ENCODE assay signal across 12 cellular contexts in the genomic region with DNA sequence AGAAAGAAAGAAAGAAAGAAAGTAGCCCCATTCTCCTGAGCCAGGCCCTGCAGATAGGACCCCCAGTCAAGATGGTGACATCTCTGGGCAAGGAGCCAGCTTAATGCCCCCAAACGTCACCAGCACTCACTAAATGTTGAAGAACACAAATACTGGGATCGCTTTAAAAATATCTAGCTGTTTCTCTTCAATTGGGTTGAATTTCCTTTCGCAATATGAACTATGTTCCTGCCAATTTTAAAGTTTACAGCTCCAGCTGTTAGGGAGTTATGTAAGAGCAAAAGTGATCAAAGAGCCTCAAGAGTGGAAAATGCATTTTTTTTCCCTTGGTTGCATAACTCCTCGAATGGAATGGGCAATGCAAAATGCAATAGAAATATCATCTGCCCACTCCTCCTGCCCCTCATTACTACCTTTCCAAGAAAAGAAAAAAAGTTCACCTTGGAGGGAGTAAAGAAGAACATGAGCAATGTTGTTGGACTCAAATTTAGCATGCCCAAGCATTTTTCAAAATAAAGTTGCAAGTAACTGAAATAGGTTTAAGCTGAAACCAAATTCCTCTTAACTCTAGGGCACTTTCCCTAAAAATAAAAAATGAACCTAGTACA.
A peak's percentile ranks its signal among the peaks of the same experiment; 100 is the strongest.
DNase-seq lines count a peak whose midpoint lies in the region; ATAC-seq and TF ChIP-seq lines count a peak whose summit lies in the region.
"Had no signal": no experiment of that assay in that cellular context is flagged by ENCODE, and none has a peak within 500 bp of the region (broad histone marks: within the 10 kb centered on the region; RNA-seq: fewer than 3 reads in every experiment).

No MANE protein-coding gene starts in this region.

- peak; percentile 75 to 90 for ATAC-seq in left cardiac atrium
- no peak for ATAC-seq in GM18520 (IDR thresholded peaks at IDR 0.05; ENCODE audit: unreplicated experiment)
- ATAC-seq: activated CD4-positive, CD25-positive, alpha-beta regulatory T cell treated with anti-CD3 and anti-CD28 coated beads, Interleukin-2, amount 50 U/mL, for 24 hours had no signal

- H3K36me3 ChIP-seq in osteoblast (ENCODE audit: insufficient read depth, low read length) = no peaks in the 10 kb centered on the region

- H3K4me1 Mint-ChIP-seq in osteocyte (ENCODE audit: unreplicated experiment) = peaks cover 10% of the 10 kb centered on the region

- no peak overlapping the region for H2AFZ ChIP-seq in osteoblast (ENCODE audit: low read length)

- no peak overlapping the region for H3K4me2 ChIP-seq in osteoblast (ENCODE audit: insufficient read depth, low read length)

- H3K9me3 ChIP-seq in osteoblast (ENCODE audit: low read depth, low read length) = no peaks in the 10 kb centered on the region

- no peaks in the 10 kb centered on the region for H3K79me2 ChIP-seq in osteoblast (ENCODE audit: insufficient read depth, low read length)

- H3K4me3 ChIP-seq in skeletal muscle cell (ENCODE audit: low read depth, low read length) (no peak overlapping the region), osteoblast (ENCODE audit: insufficient read depth, low read length) (no peak overlapping the region)

- H3K36me3 Mint-ChIP-seq in osteocyte (ENCODE audit: unreplicated experiment) = no peaks in the 10 kb centered on the region
- H3K36me3 Mint-ChIP-seq: CD14-positive monocyte had no signal

- H3K27ac Mint-ChIP-seq in osteocyte (ENCODE audit: unreplicated experiment) = no peak overlapping the region

- H3K4me1 ChIP-seq in osteoblast (ENCODE audit: insufficient read depth, low read length) = no peaks in the 10 kb centered on the region

- no peaks in the 10 kb centered on the region for H3K27me3 Mint-ChIP-seq in osteocyte (ENCODE audit: unreplicated experiment)

- TF ChIP-seq CTCF in osteocyte (IDR thresholded peaks at IDR 0.05) = no peak
- no peak for TF ChIP-seq CTCF in osteoblast (IDR thresholded peaks at IDR 0.05; ENCODE audit: extremely low read depth, low read depth, low read length)

- H3K4me3 Mint-ChIP-seq in osteocyte (ENCODE audit: unreplicated experiment) = no peak overlapping the region
- H3K4me3 Mint-ChIP-seq: CD14-positive monocyte had no signal

- no peaks in the 10 kb centered on the region for H3K9me3 Mint-ChIP-seq in osteocyte (ENCODE audit: unreplicated experiment)

- H4K20me1 ChIP-seq in osteoblast (ENCODE audit: insufficient read depth, low read length) = no peaks in the 10 kb centered on the region

- H3K27me3 ChIP-seq in osteoblast (ENCODE audit: insufficient read depth, low read length) = no peaks in the 10 kb centered on the region

- no peak overlapping the region for H3K27ac ChIP-seq in osteoblast (ENCODE audit: low read depth, low read length)

- DNase-seq in CD1c-positive myeloid dendritic cell (ENCODE audit: extremely low spot score) = peak; percentile 14
- peak; percentile 6 for DNase-seq in amniotic epithelial cell (ENCODE audit: low read depth)
- no peak for DNase-seq in left cardiac atrium
- DNase-seq in skeletal muscle cell (ENCODE audit: low read depth) = peak; percentile 66
- no peak for DNase-seq in cerebellum (ENCODE audit: low spot score)
- DNase-seq in osteocyte (ENCODE audit: extremely low spot score, unreplicated experiment) = no peak
- DNase-seq in osteoblast (ENCODE audit: insufficient read length, low spot score, missing footprints) = no peak
- DNase-seq: NCI-H2081, RPMI8226 had no signal

- intact Hi-C loops in left cardiac atrium (cut with DNase I) = no loop called here

Comparison
In these comparisons a context has a peak if more than half of its experiments do, and no peak if none do; other contexts are left out.
1. DNase-seq: peak in CD1c-positive myeloid dendritic cell (single experiment), amniotic epithelial cell (single experiment) and skeletal muscle cell (single experiment); none in left cardiac atrium (single experiment), cerebellum (single experiment), osteocyte (single experiment) and osteoblast (single experiment).